In genomic region chr17:6894206-6894528, GRCh38 we compare ENCODE assay signal across 10 cellular contexts.
DNase-seq lines count a peak whose midpoint lies in the region; ATAC-seq and TF ChIP-seq lines count a peak whose summit lies in the region.
"Had no signal": no experiment of that assay in that cellular context is flagged by ENCODE, and none has a peak within 500 bp of the region (broad histone marks: within the 10 kb centered on the region; RNA-seq: fewer than 3 reads in every experiment).

No MANE protein-coding gene starts in this region.

- no peak for ATAC-seq in SK-N-SH treated with all-trans-retinoic acid at 6 μM for 48 hours
- ATAC-seq in WTC11: peak; percentile 91
- no peak for ATAC-seq in GM18858 (IDR thresholded peaks at IDR 0.05; ENCODE audit: unreplicated experiment)
- ATAC-seq in GM18520 (IDR thresholded peaks at IDR 0.05; ENCODE audit: unreplicated experiment): no peak
- ATAC-seq: activated naive CD4-positive, alpha-beta T cell treated with anti-CD3 and anti-CD28 coated beads, Interleukin-2, amount 50 U/mL, for 72 hours had no signal

- H3K27ac ChIP-seq in SK-N-SH (ENCODE audit: low read depth in 2 of 2, low read length in 1 of 2) (no peak overlapping the region), SJCRH30 (no peak overlapping the region)

- H3K36me3 ChIP-seq in SK-N-SH (replicated peaks in 1 of 2; ENCODE audit: control insufficient read depth in 1 of 2, insufficient read depth in 2 of 2, low read length in 1 of 2) (peaks cover 0 to 12% of the 10 kb centered on the region in 2 experiments), SJCRH30 (no peaks in the 10 kb centered on the region)

- no peak for TF ChIP-seq RAD21 in SK-N-SH (IDR thresholded peaks at IDR 0.05; ENCODE audit: low read length)

- H3K4me1 ChIP-seq in SK-N-SH (ENCODE audit: control insufficient read depth in 1 of 2, insufficient read depth in 2 of 2, low read depth in 1 of 2, low read length in 1 of 2) (no peaks in the 10 kb centered on the region), SJCRH30 (no peaks in the 10 kb centered on the region)

- no peaks in the 10 kb centered on the region for H3K4me1 Mint-ChIP-seq in WTC11

- H3K4me3 ChIP-seq in SK-N-SH (ENCODE audit: low read depth in 2 of 2, low read length in 1 of 2) (no peak overlapping the region), fibroblast of the aortic adventitia (ENCODE audit: low read depth, low read length) (no peak overlapping the region), SJCRH30 (no peak overlapping the region)

- no peaks in the 10 kb centered on the region for H3K9me3 Mint-ChIP-seq in WTC11

- H3K9me3 ChIP-seq in SK-N-SH (0 out of 2 replicates have a peak, but pooled peaks cover 3% of the 10 kb centered on the region), SJCRH30 (replicated peaks) (no peaks in the 10 kb centered on the region)

- peaks cover 55% of the 10 kb centered on the region for H3K27me3 Mint-ChIP-seq in WTC11 (ENCODE audit: low read depth)

- H4K20me1 ChIP-seq in SK-N-SH (ENCODE audit: insufficient read depth): no peaks in the 10 kb centered on the region

- POLR2A ChIA-PET in SK-N-SH (lab: Yijun Ruan, JAX): no interaction called here
- POLR2A ChIA-PET in WTC11 (lab: Charles Lee): interaction anchor here (1.4 kb wide), 1 partner anchor 40 kb away, joined by 3 read pairs; no protein-coding TSS in a partner anchor

- H3K27ac Mint-ChIP-seq in WTC11: no peak overlapping the region
- H3K27ac Mint-ChIP-seq: activated naive CD4-positive, alpha-beta T cell treated with anti-CD3 and anti-CD28 coated beads, Interleukin-2, amount 50 U/mL, for 72 hours had no signal

- 35% methylated on average over 17 of the region's 18 CpGs for WGBS in SK-N-SH (ENCODE audit: low lambda C conversion rate)

- H3K79me2 ChIP-seq in SK-N-SH (ENCODE audit: insufficient read depth): no peaks in the 10 kb centered on the region

- H3K27me3 ChIP-seq in SK-N-SH (ENCODE audit: insufficient read depth) (no peaks in the 10 kb centered on the region), SJCRH30 (no peaks in the 10 kb centered on the region)

- CTCF ChIA-PET in SK-N-SH (lab: Yijun Ruan, JAX): interaction anchor here (0.7 to 2.9 kb wide), 6 partner anchors 14 to 431 kb away, joined by 3 to 15 read pairs (median 4); no protein-coding TSS in a partner anchor
- CTCF ChIA-PET in WTC11 (lab: Charles Lee): interaction anchor here (0.6 to 3.2 kb wide), 44 partner anchors 9 to 271 kb away, joined by 3 to 68 read pairs (median 5); partner anchors contain the start of genes ALOX12, SLC13A5 and TEKT1

- no peak overlapping the region for H3K9ac ChIP-seq in SK-N-SH

- no peak overlapping the region for H2AFZ ChIP-seq in SK-N-SH (ENCODE audit: low read depth)

- TF ChIP-seq CTCF in SK-N-SH (IDR thresholded peaks at IDR 0.05) (peak; percentile 31; the same call in 1 of the 2 replicates), WTC11 (IDR thresholded peaks at IDR 0.05) (peak; percentile 81), fibroblast of the aortic adventitia (IDR thresholded peaks at IDR 0.05; ENCODE audit: insufficient read depth, low read length) (peak; percentile 49)

- H3K4me3 Mint-ChIP-seq in WTC11: peak overlapping the region; percentile 73

- DNase-seq in SK-N-SH (no peak), WTC11 (ENCODE audit: low spot score) (peak; percentile 87), fibroblast of the aortic adventitia (ENCODE audit: low read depth) (peak; percentile 9), SJCRH30 (no peak)
- DNase-seq in stimulated activated CD4-positive, alpha-beta T cell treated with anti-CD3 and anti-CD28 coated beads, Interleukin-4, amount 100 ng/mL, for 1 hour: peak; percentile 16
- DNase-seq: NCI-H526 treated with DMSO at 0.1 percent for 48 hours had no signal

- no peak overlapping the region for H3K4me2 ChIP-seq in SK-N-SH

- H3F3A ChIP-seq in SK-N-SH (replicated peaks; ENCODE audit: insufficient read depth): no peaks in the 10 kb centered on the region

- H3K36me3 Mint-ChIP-seq in WTC11: peaks cover 6% of the 10 kb centered on the region; the same call in 1 of the 2 replicates

- H3K9me2 ChIP-seq in SK-N-SH: no peaks in the 10 kb centered on the region

- no peak for TF ChIP-seq EP300 in SK-N-SH (IDR thresholded peaks at IDR 0.05; ENCODE audit: borderline replicate concordance in 1 of 2, low read depth in 1 of 2, low read length in 1 of 2)

TF ChIP-seq in SK-N-SH, 30 proteins besides CTCF, POLR2A, EP300 and RAD21 (continues in another document):
- TF ChIP-seq PBX3 (IDR thresholded peaks at IDR 0.05) (no peak), ELF1 (IDR thresholded peaks at IDR 0.05) (no peak), USF1 (IDR thresholded peaks at IDR 0.05; ENCODE audit: borderline replicate concordance, low read depth) (no peak)

TF ChIP-seq in SK-N-SH treated with all-trans-retinoic acid at 6 μM for 48 hours, 23 proteins besides CTCF, POLR2A, EP300 and RAD21 (continues in another document):
- no peak for TF ChIP-seq ESRRG (CRISPR knock-in tag; IDR thresholded peaks at IDR 0.05)
- TF ChIP-seq ZNF70 (CRISPR knock-in tag; IDR thresholded peaks at IDR 0.05): no peak
- no peak for TF ChIP-seq ZNF565 (CRISPR knock-in tag; conservative IDR thresholded peaks at IDR 0.05; ENCODE audit: low read depth)
- TF ChIP-seq SNAI2 (CRISPR knock-in tag; IDR thresholded peaks at IDR 0.05): no peak
- no peak for TF ChIP-seq CSRNP3 (CRISPR knock-in tag; IDR thresholded peaks at IDR 0.05)
- TF ChIP-seq ZFP3 (CRISPR knock-in tag; IDR thresholded peaks at IDR 0.05): no peak
- no peak for TF ChIP-seq POU6F1 (CRISPR knock-in tag; IDR thresholded peaks at IDR 0.05; ENCODE audit: borderline replicate concordance, low read depth)

TF ChIP-seq in WTC11, 78 proteins besides CTCF, POLR2A, EP300 and RAD21:
- TF ChIP-seq ATF1 (CRISPR knock-in tag; IDR thresholded peaks at IDR 0.05) (no peak), ZNF121 (CRISPR knock-in tag; IDR thresholded peaks at IDR 0.05) (peak; percentile 76; the same call in 1 of the 2 replicates)
TF ChIP-seq in WTC11: peak in this region for 1.

Comparison
In these comparisons a context has a peak if more than half of its experiments do, and no peak if none do; other contexts are left out.
1. DNase-seq: peak in WTC11 (single experiment), fibroblast of the aortic adventitia (single experiment) and stimulated activated CD4-positive, alpha-beta T cell treated with anti-CD3 and anti-CD28 coated beads, Interleukin-4, amount 100 ng/mL, for 1 hour (single experiment); none in SK-N-SH (single experiment) and SJCRH30 (0 of 2).
2. CTCF ChIP-seq: peak in every context shown above with its lines; median percentile 81 in WTC11; 49 in fibroblast of the aortic adventitia; 31 in SK-N-SH.
3. Of the 6 proteins assayed by ChIP-seq in both WTC11 and SK-N-SH: peak only in WTC11: none; only in SK-N-SH: none; in both: CTCF; in neither: 5.